Comparison of ENCODE assay signal across 19 cellular contexts in the genomic region with DNA sequence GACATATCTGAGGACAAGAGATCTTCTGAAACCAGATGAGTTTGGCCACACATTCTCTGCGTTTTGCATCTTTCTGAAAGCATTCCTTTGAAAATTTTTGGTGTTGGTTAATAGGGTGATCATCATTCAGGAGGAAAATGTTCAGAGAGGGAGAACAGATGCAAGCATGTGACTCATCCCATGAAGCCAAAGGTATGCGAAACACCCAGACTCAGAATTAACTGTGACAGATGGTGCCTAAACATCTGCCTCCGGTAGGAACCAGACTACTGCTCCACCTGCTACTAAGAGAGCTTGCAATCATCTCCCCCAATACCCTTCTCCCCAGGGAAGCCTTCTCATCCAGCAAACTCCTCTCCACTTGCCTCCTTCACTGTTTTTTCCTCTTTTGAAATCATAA. TPM values are rescaled to one million over a fixed set of nuclear protein-coding genes. Genes with fewer than 3 reads are reported as not detected.
DNase-seq lines count a peak whose midpoint lies in the region; ATAC-seq and TF ChIP-seq lines count a peak whose summit lies in the region.
"Had no signal": no experiment of that assay in that cellular context is flagged by ENCODE, and none has a peak within 500 bp of the region (broad histone marks: within the 10 kb centered on the region; RNA-seq: fewer than 3 reads in every experiment).

No MANE protein-coding gene starts in this region.

- no peaks in the 10 kb centered on the region for H3K36me3 ChIP-seq in mammary epithelial cell (ENCODE audit: insufficient read depth, low read length)
- no peaks in the 10 kb centered on the region for H3K36me3 ChIP-seq in trophoblast cell (ENCODE audit: control insufficient read depth in 1 of 2, insufficient read depth in 2 of 2, low read length in 2 of 2)
- H3K36me3 ChIP-seq in GM23338 (ENCODE audit: insufficient read depth), result no peaks in the 10 kb centered on the region
- H3K36me3 ChIP-seq: pancreas, sigmoid colon, thyroid gland had no signal

- no peak overlapping the region for H3K9ac ChIP-seq in mammary epithelial cell (ENCODE audit: insufficient read depth, low read length)
- H3K9ac ChIP-seq in trophoblast cell (ENCODE audit: low read length), result no peak overlapping the region

- H3K36me3 Mint-ChIP-seq in GM23338 (ENCODE audit: low read depth), result no peaks in the 10 kb centered on the region
- H3K36me3 Mint-ChIP-seq: stimulated activated naive B cell treated with anti-CD40 and anti-IgM and Interleukin-4, amounts not matched to agents 10 μg/mL and 1 μg/mL and 100 μg/mL, for 72 hours had no signal

- no peaks in the 10 kb centered on the region for H3F3A ChIP-seq in GM23338 (replicated peaks; ENCODE audit: low read depth)

- peaks cover 13% of the 10 kb centered on the region for H3K4me1 ChIP-seq in mammary epithelial cell (ENCODE audit: insufficient read depth, low read length)
- peaks cover 2 to 3% of the 10 kb centered on the region in 2 experiments for H3K4me1 ChIP-seq in trophoblast cell (ENCODE audit: control insufficient read depth in 1 of 2, insufficient read depth in 2 of 2, low read length in 2 of 2)
- H3K4me1 ChIP-seq in GM23338 (ENCODE audit: insufficient read depth), result peaks cover 11% of the 10 kb centered on the region; the same call in 1 of the 2 replicates
- H3K4me1 ChIP-seq: thyroid gland had no signal

- no peaks in the 10 kb centered on the region for H3K9me3 ChIP-seq in mammary epithelial cell (replicated peaks; ENCODE audit: insufficient read depth, low read length)
- no peaks in the 10 kb centered on the region for H3K9me3 ChIP-seq in trophoblast cell (ENCODE audit: insufficient read depth, low read depth, low read length)
- H3K9me3 ChIP-seq: pancreas, sigmoid colon, thyroid gland had no signal

- no peak overlapping the region for H4K91ac ChIP-seq in trophoblast cell (ENCODE audit: low read depth, low read length)

- ATAC-seq in GM23338, result no peak
- ATAC-seq in GM18517 (IDR thresholded peaks at IDR 0.05; ENCODE audit: unreplicated experiment), result no peak
- ATAC-seq: activated CD8-positive, alpha-beta T cell treated with anti-CD3 and anti-CD28 coated beads for 36 hours; Panc1; pancreas; stimulated activated naive B cell treated with anti-CD40 and anti-IgM and Interleukin-4, amounts not matched to agents 10 μg/mL and 1 μg/mL and 100 μg/mL, for 72 hours had no signal

- peaks cover 9% of the 10 kb centered on the region; the same call in 2 of the 3 replicates for H3K4me1 Mint-ChIP-seq in GM23338

- H3K4me3 ChIP-seq in mammary epithelial cell (replicated peaks in 1 of 3; ENCODE audit: insufficient read depth in 1 of 3, low read depth in 2 of 3, low read length in 3 of 3) (no peak overlapping the region), trophoblast cell (ENCODE audit: low read depth, low read length) (no peak overlapping the region), GM23338 (no peak overlapping the region)
- H3K4me3 ChIP-seq: pancreas, sigmoid colon, thyroid gland had no signal

- H3K27ac ChIP-seq in mammary epithelial cell (ENCODE audit: insufficient read depth, low read depth, low read length), result no peak overlapping the region
- no peak overlapping the region for H3K27ac ChIP-seq in trophoblast cell (ENCODE audit: low read depth, low read length)
- no peak overlapping the region for H3K27ac ChIP-seq in GM23338 (ENCODE audit: low read depth)
- H3K27ac ChIP-seq: pancreas, sigmoid colon, thyroid gland had no signal

- no peaks in the 10 kb centered on the region for H3K9me2 ChIP-seq in GM23338 (ENCODE audit: insufficient read depth)

- no peaks in the 10 kb centered on the region for H3K79me2 ChIP-seq in mammary epithelial cell (ENCODE audit: insufficient read depth, low read length)
- no peaks in the 10 kb centered on the region for H3K79me2 ChIP-seq in trophoblast cell (ENCODE audit: control insufficient read depth, insufficient read depth, low read length, poor library complexity)
- no peaks in the 10 kb centered on the region for H3K79me2 ChIP-seq in GM23338 (replicated peaks; ENCODE audit: insufficient read depth)

- CTCF ChIA-PET in mammary epithelial cell (lab: Charles Lee; ENCODE audit: low non-redundant PET), result interaction anchor here (0.6 kb wide), 1 partner anchor 189 kb away, joined by 3 read pairs; no protein-coding TSS in a partner anchor

- no peak overlapping the region for H3K4me3 Mint-ChIP-seq in GM23338
- H3K4me3 Mint-ChIP-seq: activated CD8-positive, alpha-beta T cell treated with anti-CD3 and anti-CD28 coated beads for 36 hours; activated naive CD4-positive, alpha-beta T cell treated with anti-CD3 and anti-CD28 coated beads for 36 hours; activated T-cell treated with anti-CD3 and anti-CD28 coated beads, Interleukin-2, amount 50 U/mL, for 24 hours; stimulated activated naive B cell treated with anti-CD40 and anti-IgM and Interleukin-4, amounts not matched to agents 10 μg/mL and 1 μg/mL and 100 μg/mL, for 72 hours had no signal

- BruUV-seq in mammary epithelial cell (replicated peaks; lab: Mats Ljungman, UMichigan), result no TSS peak

- WGBS in mammary epithelial cell (ENCODE audit: low coverage, missing lambda C conversion rate), result 63% methylated on average over 3 of the region's 3 CpGs
- no CpG with 5 or more reads among the region's 3 CpGs for WGBS in trophoblast cell (ENCODE audit: extremely low coverage, insufficient coverage, insufficient read length)

- H3K23ac ChIP-seq in trophoblast cell (ENCODE audit: low read length), result no peak overlapping the region

- H2BK12ac ChIP-seq in trophoblast cell (ENCODE audit: low read length), result no peak overlapping the region

- dilution Hi-C loops in mammary epithelial cell (cut with HindIII; ENCODE audit: low sequenced_read_pairs), result no loop called here

- no peaks in the 10 kb centered on the region for H3K27me3 ChIP-seq in mammary epithelial cell (ENCODE audit: insufficient read depth, low read length)
- no peaks in the 10 kb centered on the region for H3K27me3 ChIP-seq in trophoblast cell (ENCODE audit: insufficient read depth, low read length)
- H3K27me3 ChIP-seq in GM23338 (ENCODE audit: insufficient read depth), result no peaks in the 10 kb centered on the region
- H3K27me3 ChIP-seq: pancreas, sigmoid colon, thyroid gland had no signal

- DNase-seq in Daoy (ENCODE audit: low read depth) (peak; percentile 19), NCI-H1694 treated with DMSO at 0.1 percent for 48 hours (lab: John Stamatoyannopoulos, UW) (peak; percentile 72), mammary epithelial cell (peak; percentile 31), trophoblast cell (peak; percentile 11 to 67), GM23338 (ENCODE audit: low spot score) (no peak), foreskin melanocyte (no peak)
- DNase-seq: activated CD4-positive, CD25-positive, alpha-beta regulatory T cell; activated CD8-positive, alpha-beta T cell treated with anti-CD3 and anti-CD28 coated beads for 36 hours; activated naive CD4-positive, alpha-beta T cell treated with anti-CD3 and anti-CD28 coated beads for 36 hours; activated T-cell treated with anti-CD3 and anti-CD28 coated beads, Interleukin-2, amount 50 U/mL, for 24 hours; DMS153; hippocampal formation; NCI-H2107; pancreas; sigmoid colon; stimulated activated naive B cell treated with anti-CD40 and anti-IgM and Interleukin-4, amounts not matched to agents 10 μg/mL and 1 μg/mL and 100 μg/mL, for 72 hours; thyroid gland had no signal

- intact Hi-C loops in mammary epithelial cell (cut with micrococcal nuclease), result no loop called here

- no peaks in the 10 kb centered on the region for H3K79me1 ChIP-seq in trophoblast cell (ENCODE audit: low read length)

- no peak overlapping the region for H3K4ac ChIP-seq in trophoblast cell (ENCODE audit: low read depth, low read length)

- H3K27ac Mint-ChIP-seq in GM23338, result no peak overlapping the region
- H3K27ac Mint-ChIP-seq: activated CD8-positive, alpha-beta T cell treated with anti-CD3 and anti-CD28 coated beads for 36 hours; activated naive CD4-positive, alpha-beta T cell treated with anti-CD3 and anti-CD28 coated beads for 36 hours; activated T-cell treated with anti-CD3 and anti-CD28 coated beads, Interleukin-2, amount 50 U/mL, for 24 hours; stimulated activated naive B cell treated with anti-CD40 and anti-IgM and Interleukin-4, amounts not matched to agents 10 μg/mL and 1 μg/mL and 100 μg/mL, for 72 hours had no signal

- TF ChIP-seq CTCF in mammary epithelial cell (conservative IDR thresholded peaks at IDR 0.05 in 1 of 2, IDR thresholded peaks at IDR 0.05 in 1 of 2; ENCODE audit: extremely low read depth in 1 of 2, insufficient read depth in 1 of 2, low read depth in 1 of 2, low read length in 2 of 2) (no peak), GM23338 (conservative IDR thresholded peaks at IDR 0.05; ENCODE audit: low read depth in 2 of 2) (no peak)

- no peak overlapping the region for H2AK5ac ChIP-seq in trophoblast cell (ENCODE audit: low read length)

- no peaks in the 10 kb centered on the region for H3K9me3 Mint-ChIP-seq in GM23338
- H3K9me3 Mint-ChIP-seq: activated CD8-positive, alpha-beta T cell treated with anti-CD3 and anti-CD28 coated beads for 36 hours; activated naive CD4-positive, alpha-beta T cell treated with anti-CD3 and anti-CD28 coated beads for 36 hours; activated T-cell treated with anti-CD3 and anti-CD28 coated beads, Interleukin-2, amount 50 U/mL, for 24 hours; stimulated activated naive B cell treated with anti-CD40 and anti-IgM and Interleukin-4, amounts not matched to agents 10 μg/mL and 1 μg/mL and 100 μg/mL, for 72 hours had no signal

- H3K18ac ChIP-seq in trophoblast cell (ENCODE audit: low read length), result no peak overlapping the region

- no peak overlapping the region for H2BK5ac ChIP-seq in trophoblast cell (ENCODE audit: low read depth, low read length, poor library complexity)

- H4K8ac ChIP-seq in trophoblast cell (ENCODE audit: low read depth, low read length), result no peak overlapping the region

- in situ Hi-C loops in mammary epithelial cell (cut with MboI; ENCODE audit: low sequenced_read_pairs in 2 of 2), result no loop called here

- H4K12ac ChIP-seq in trophoblast cell (ENCODE audit: low read depth, low read length), result no peak overlapping the region

- no peak overlapping the region for H3K14ac ChIP-seq in trophoblast cell (ENCODE audit: low read length)

- H3K4me2 ChIP-seq in mammary epithelial cell (ENCODE audit: insufficient read depth, low read depth, low read length) (no peak overlapping the region), trophoblast cell (ENCODE audit: low read length) (no peak overlapping the region), GM23338 (no peak overlapping the region)

- no peak overlapping the region for H2BK120ac ChIP-seq in trophoblast cell (ENCODE audit: insufficient read depth, low read length, poor library complexity)

- H4K20me1 ChIP-seq in mammary epithelial cell (ENCODE audit: insufficient read depth, low read length) (no peaks in the 10 kb centered on the region), GM23338 (replicated peaks; ENCODE audit: insufficient read depth) (no peaks in the 10 kb centered on the region)

- H2AFZ ChIP-seq in mammary epithelial cell (ENCODE audit: low read depth, low read length) (no peak overlapping the region), trophoblast cell (ENCODE audit: insufficient read depth, low read length, poor library complexity) (no peak overlapping the region), GM23338 (no peak overlapping the region)

- peaks cover 12% of the 10 kb centered on the region for H3K27me3 Mint-ChIP-seq in GM23338 (ENCODE audit: insufficient read depth, low read depth, poor library complexity)
- H3K27me3 Mint-ChIP-seq: activated CD8-positive, alpha-beta T cell treated with anti-CD3 and anti-CD28 coated beads for 36 hours; activated T-cell treated with anti-CD3 and anti-CD28 coated beads, Interleukin-2, amount 50 U/mL, for 24 hours; stimulated activated naive B cell treated with anti-CD40 and anti-IgM and Interleukin-4, amounts not matched to agents 10 μg/mL and 1 μg/mL and 100 μg/mL, for 72 hours had no signal

RNA-seq across cellular contexts. Expression of a gene that starts 46.2 kb away (rescaled TPM):
- total RNA-seq in Daoy (2014; rRNA removed; shearing (Covaris generic)), result 7.8 and 8.9 TPM in 2 replicates
- total RNA-seq in mammary epithelial cell, result 1 to 10 TPM; 7.7 to 9.0 TPM
- polyA plus RNA-seq in mammary epithelial cell (4.5 TPM), GM23338 (2016; fragmentation: Nextera tagmentation; extraction: Ambion mirVana) (3.5 and 4.3 TPM in 2 replicates)
- polyA minus RNA-seq in mammary epithelial cell, result 32.9 TPM
- polyA plus RNA-seq in trophoblast cell (2013), result 3.4 and 4.5 TPM in 2 replicates
- total RNA-seq in GM23338 (2014; rRNA removed; shearing (Covaris generic)), result 7.0 and 8.3 TPM in 2 replicates

Comparison
In these comparisons a context has a peak if more than half of its experiments do, and no peak if none do; other contexts are left out.
1. DNase-seq: peak in Daoy (single experiment), NCI-H1694 treated with DMSO at 0.1 percent for 48 hours (single experiment), mammary epithelial cell (single experiment) and trophoblast cell (2 of 2); none in GM23338 (single experiment) and foreskin melanocyte (single experiment).